22 cellular contexts compared by ENCODE assay signal in the genomic region with DNA sequence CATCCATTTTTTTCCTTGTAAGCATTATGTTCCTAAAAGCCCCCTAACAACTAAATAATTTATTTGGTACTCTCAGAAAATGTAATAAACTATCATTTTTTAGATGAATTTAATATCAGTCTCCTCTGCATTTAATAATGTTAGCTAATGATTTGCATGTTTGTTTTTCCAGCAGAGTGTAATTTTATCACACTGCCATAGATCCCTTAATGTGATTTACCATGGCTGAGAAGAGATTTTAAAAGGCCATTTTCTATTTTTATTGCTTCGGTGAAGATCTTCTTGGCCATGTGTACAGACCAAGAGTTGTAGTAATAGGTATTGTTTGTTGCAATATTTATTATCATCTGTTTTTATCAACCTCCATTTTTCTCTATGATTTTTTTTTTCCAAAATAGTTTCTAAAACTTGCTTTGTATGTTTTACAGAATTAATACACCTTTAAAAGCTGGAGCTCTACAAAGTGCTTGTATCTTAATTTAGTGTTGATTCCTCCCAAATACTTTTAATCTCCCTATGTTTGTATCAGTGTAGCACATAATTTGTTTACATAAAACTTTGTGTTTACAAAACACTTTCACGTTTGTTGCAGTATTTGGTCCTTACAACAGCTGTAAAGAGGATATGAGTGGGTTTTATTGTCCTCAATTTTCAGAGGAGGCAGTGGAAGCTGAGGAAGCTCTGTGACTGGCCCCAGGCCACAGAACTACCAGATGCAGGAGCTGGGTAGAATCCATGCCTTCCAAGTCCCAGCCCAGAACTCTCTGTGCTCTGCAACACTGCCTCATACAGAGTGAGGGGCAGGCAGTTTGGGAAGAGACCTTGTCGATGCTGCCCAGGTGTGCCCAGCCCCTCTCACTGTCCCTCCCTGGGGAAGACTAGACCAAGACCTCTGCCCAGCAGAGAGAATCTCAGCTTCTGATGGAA. TPM values are rescaled to one million over a fixed set of nuclear protein-coding genes. Genes with fewer than 3 reads are reported as not detected.
DNase-seq lines count a peak whose midpoint lies in the region; ATAC-seq and TF ChIP-seq lines count a peak whose summit lies in the region.
"Had no signal": no experiment of that assay in that cellular context is flagged by ENCODE, and none has a peak within 500 bp of the region (broad histone marks: within the 10 kb centered on the region; RNA-seq: fewer than 3 reads in every experiment).

No MANE protein-coding gene starts in this region.

- no peaks in the 10 kb centered on the region for H3K9me3 ChIP-seq in thyroid gland
- H3K9me3 ChIP-seq: psoas muscle, uterus had no signal

- no peaks in the 10 kb centered on the region for H3K27me3 Mint-ChIP-seq in activated CD4-positive, alpha-beta memory T cell treated with anti-CD3 and anti-CD28 coated beads, Interleukin-2, amount 10 ng/mL, durations not matched to agents 7 days and 5 days
- peaks cover 2% of the 10 kb centered on the region for H3K27me3 Mint-ChIP-seq in activated T-helper 2 cell treated with anti-CD3 and anti-CD28 coated beads, Interferon-gamma antibody, Interleukin-2, Interleukin-4, amounts not matched to agents 10 μg/mL and 5 μg/mL and 100 μg/mL, durations not matched to agents 14 hours and 24 hours and 36 hours (ENCODE audit: low read depth)
- H3K27me3 Mint-ChIP-seq: activated T-helper 17 cell treated with anti-CD3 and anti-CD28 coated beads, Interleukin-2, amount 50 U/mL, for 72 hours; naive B cell had no signal

- H3K27me3 ChIP-seq in thyroid gland, result no peaks in the 10 kb centered on the region
- H3K27me3 ChIP-seq: foreskin keratinocyte, uterus had no signal

- H3K27ac Mint-ChIP-seq in activated CD4-positive, alpha-beta memory T cell treated with anti-CD3 and anti-CD28 coated beads, Interleukin-2, amount 10 ng/mL, durations not matched to agents 7 days and 5 days, result no peak overlapping the region
- H3K27ac Mint-ChIP-seq in activated T-helper 2 cell treated with anti-CD3 and anti-CD28 coated beads, Interferon-gamma antibody, Interleukin-2, Interleukin-4, amounts not matched to agents 10 μg/mL and 5 μg/mL and 100 μg/mL, durations not matched to agents 14 hours and 24 hours and 36 hours, result no peak overlapping the region
- H3K27ac Mint-ChIP-seq: activated T-helper 17 cell treated with anti-CD3 and anti-CD28 coated beads, Interleukin-2, amount 50 U/mL, for 72 hours had no signal

- 66 to 79% methylated on average over 3 of the region's 3 CpGs for WGBS in thyroid gland, 2 donors

- CTCF ChIA-PET in HEK293T (lab: Yijun Ruan, JAX), result interaction anchor here (0.7 kb wide), 1 partner anchor 60 kb away, joined by 3 read pairs; no protein-coding TSS in a partner anchor
- CTCF ChIA-PET in activated CD4-positive, alpha-beta memory T cell treated with anti-CD3 and anti-CD28 coated beads, Interleukin-2, amount 10 ng/mL, durations not matched to agents 7 days and 5 days (lab: Charles Lee), result interaction anchor here (0.8 to 0.9 kb wide), 2 partner anchors 10 to 209 kb away, joined by 3 to 4 read pairs; no protein-coding TSS in a partner anchor

- H3K36me3 Mint-ChIP-seq in activated CD4-positive, alpha-beta memory T cell treated with anti-CD3 and anti-CD28 coated beads, Interleukin-2, amount 10 ng/mL, durations not matched to agents 7 days and 5 days (ENCODE audit: low read depth), result no peaks in the 10 kb centered on the region
- H3K36me3 Mint-ChIP-seq in activated T-helper 2 cell treated with anti-CD3 and anti-CD28 coated beads, Interferon-gamma antibody, Interleukin-2, Interleukin-4, amounts not matched to agents 10 μg/mL and 5 μg/mL and 100 μg/mL, durations not matched to agents 14 hours and 24 hours and 36 hours (ENCODE audit: low read depth), result no peaks in the 10 kb centered on the region
- H3K36me3 Mint-ChIP-seq: naive B cell had no signal

- TF ChIP-seq CTCF in thyroid gland (IDR thresholded peaks at IDR 0.05), result no peak

- H3K36me3 ChIP-seq in thyroid gland, result peaks cover 29 to 56% of the 10 kb centered on the region in 2 donors
- H3K36me3 ChIP-seq: uterus had no signal

- POLR2A ChIA-PET in HEK293T (lab: Yijun Ruan, JAX), result no interaction called here
- POLR2A ChIA-PET in activated CD4-positive, alpha-beta memory T cell treated with anti-CD3 and anti-CD28 coated beads, Interleukin-2, amount 10 ng/mL, durations not matched to agents 7 days and 5 days (lab: Charles Lee), result no interaction called here

- intact Hi-C loops in sciatic nerve (cut with DNase I), result no loop called here
- intact Hi-C loops in activated T-helper 2 cell treated with anti-CD3 and anti-CD28 coated beads, Interferon-gamma antibody, Interleukin-2, Interleukin-4, amounts not matched to agents 10 μg/mL and 5 μg/mL and 100 μg/mL, durations not matched to agents 14 hours and 24 hours and 36 hours (cut with micrococcal nuclease), result no loop called here
- intact Hi-C loops in thyroid gland (cut with DNase I), result no loop called here

- H3K9me3 Mint-ChIP-seq in activated CD4-positive, alpha-beta memory T cell treated with anti-CD3 and anti-CD28 coated beads, Interleukin-2, amount 10 ng/mL, durations not matched to agents 7 days and 5 days, result no peaks in the 10 kb centered on the region
- H3K9me3 Mint-ChIP-seq in activated T-helper 2 cell treated with anti-CD3 and anti-CD28 coated beads, Interferon-gamma antibody, Interleukin-2, Interleukin-4, amounts not matched to agents 10 μg/mL and 5 μg/mL and 100 μg/mL, durations not matched to agents 14 hours and 24 hours and 36 hours, result no peaks in the 10 kb centered on the region
- H3K9me3 Mint-ChIP-seq: activated T-helper 17 cell treated with anti-CD3 and anti-CD28 coated beads, Interleukin-2, amount 50 U/mL, for 72 hours; naive B cell had no signal

- no peaks in the 10 kb centered on the region for H3K4me1 Mint-ChIP-seq in activated CD4-positive, alpha-beta memory T cell treated with anti-CD3 and anti-CD28 coated beads, Interleukin-2, amount 10 ng/mL, durations not matched to agents 7 days and 5 days
- H3K4me1 Mint-ChIP-seq in activated T-helper 2 cell treated with anti-CD3 and anti-CD28 coated beads, Interferon-gamma antibody, Interleukin-2, Interleukin-4, amounts not matched to agents 10 μg/mL and 5 μg/mL and 100 μg/mL, durations not matched to agents 14 hours and 24 hours and 36 hours (ENCODE audit: low read depth), result peaks cover 8% of the 10 kb centered on the region

- DNase-seq in HEK293T (ENCODE audit: extremely low spot score) (peak; percentile 9), amygdala (lab: John Stamatoyannopoulos, UW) (peak in 41 of 56 donors; percentile 3 to 72 (median 28)), inferior parietal cortex (ENCODE audit: extremely low spot score) (peak; percentile 57), sciatic nerve (ENCODE audit: low spot score) (no peak), thyroid gland (no peak)
- DNase-seq in NK-92 treated with Interleukin-12 subunit alpha and Interleukin-12 subunit beta, amount 100 ng/mL, for 24 hours (lab: John Stamatoyannopoulos, UW), result no peak
- no peak for DNase-seq in activated CD4-positive, alpha-beta memory T cell treated with anti-CD3 and anti-CD28 coated beads, Interleukin-2, amount 10 ng/mL, durations not matched to agents 7 days and 5 days
- DNase-seq in activated T-helper 2 cell treated with anti-CD3 and anti-CD28 coated beads, Interferon-gamma antibody, Interleukin-2, Interleukin-4, amounts not matched to agents 10 μg/mL and 5 μg/mL and 100 μg/mL, durations not matched to agents 14 hours and 24 hours and 36 hours (ENCODE audit: low spot score), result no peak
- DNase-seq: activated CD4-positive, CD25-positive, alpha-beta regulatory T cell; cerebellar nuclear complex; DND-41; foreskin keratinocyte; naive B cell; NCI-H146; psoas muscle; SHP77 treated with DMSO at 0.1 percent for 48 hours; stimulated activated CD4-positive, alpha-beta T cell treated with anti-CD3 and anti-CD28 coated beads, Interleukin-15, amount 100 ng/mL, for 24 hours; stimulated activated naive CD8-positive, alpha-beta T cell treated with anti-CD3 and anti-CD28 coated beads, Interleukin-15, Interleukin-2, amounts not matched to agents 100 U/mL and 50 U/mL, for 24 hours; T-helper 2 cell; uterus had no signal

- peak; percentile 44 for ATAC-seq in sciatic nerve
- ATAC-seq: activated T-helper 17 cell treated with anti-CD3 and anti-CD28 coated beads, Interleukin-2, amount 50 U/mL, for 72 hours; foreskin keratinocyte; HCT116; psoas muscle; stimulated activated naive CD8-positive, alpha-beta T cell treated with anti-CD3 and anti-CD28 coated beads, Interleukin-15, Interleukin-2, amounts not matched to agents 100 U/mL and 50 U/mL, for 24 hours had no signal

- no peak overlapping the region for H3K4me3 ChIP-seq in thyroid gland (replicated peaks in 1 of 3)
- H3K4me3 ChIP-seq: psoas muscle, uterus had no signal

- no peak overlapping the region for H3K4me3 Mint-ChIP-seq in activated CD4-positive, alpha-beta memory T cell treated with anti-CD3 and anti-CD28 coated beads, Interleukin-2, amount 10 ng/mL, durations not matched to agents 7 days and 5 days
- H3K4me3 Mint-ChIP-seq in activated T-helper 2 cell treated with anti-CD3 and anti-CD28 coated beads, Interferon-gamma antibody, Interleukin-2, Interleukin-4, amounts not matched to agents 10 μg/mL and 5 μg/mL and 100 μg/mL, durations not matched to agents 14 hours and 24 hours and 36 hours (ENCODE audit: low read depth), result no peak overlapping the region
- H3K4me3 Mint-ChIP-seq: activated T-helper 17 cell treated with anti-CD3 and anti-CD28 coated beads, Interleukin-2, amount 50 U/mL, for 72 hours; naive B cell had no signal

- TF ChIP-seq POLR2A in thyroid gland (IDR thresholded peaks at IDR 0.05), result no peak

- H3K27ac ChIP-seq in thyroid gland, result no peak overlapping the region
- H3K27ac ChIP-seq: foreskin keratinocyte, psoas muscle had no signal

- no peaks in the 10 kb centered on the region for H3K4me1 ChIP-seq in thyroid gland
- H3K4me1 ChIP-seq: foreskin keratinocyte, psoas muscle, uterus had no signal

TF ChIP-seq in HEK293T, 16 proteins besides CTCF, POLR2A, EP300 and RAD21 (continues in another document):
- TF ChIP-seq ELF4 (IDR thresholded peaks at IDR 0.05) (no peak), BHLHE40 (IDR thresholded peaks at IDR 0.05; ENCODE audit: borderline replicate concordance) (no peak), NFRKB (IDR thresholded peaks at IDR 0.05) (no peak), FOXA1 (IDR thresholded peaks at IDR 0.05) (no peak), FOXM1 (IDR thresholded peaks at IDR 0.05; ENCODE audit: borderline replicate concordance) (no peak), ZNF384 (IDR thresholded peaks at IDR 0.05) (no peak), SP1 (IDR thresholded peaks at IDR 0.05) (no peak), CTBP1 (IDR thresholded peaks at IDR 0.05; ENCODE audit: borderline replicate concordance) (no peak), TARDBP (IDR thresholded peaks at IDR 0.05) (no peak), SUZ12 (IDR thresholded peaks at IDR 0.05) (no peak), HDGF (IDR thresholded peaks at IDR 0.05; ENCODE audit: borderline replicate concordance) (no peak)

RNA-seq across cellular contexts. Expression of gene FAM114A1, which starts 58.1 kb away (rescaled TPM):
- 92.9 TPM for total RNA-seq in sciatic nerve
- total RNA-seq in activated CD4-positive, alpha-beta memory T cell treated with anti-CD3 and anti-CD28 coated beads, Interleukin-2, amount 10 ng/mL, durations not matched to agents 7 days and 5 days, result under 1 TPM; 0.18 to 0.33 TPM
- total RNA-seq in activated T-helper 2 cell treated with anti-CD3 and anti-CD28 coated beads, Interferon-gamma antibody, Interleukin-2, Interleukin-4, amounts not matched to agents 10 μg/mL and 5 μg/mL and 100 μg/mL, durations not matched to agents 14 hours and 24 hours and 36 hours, result 0.14 and 0.67 TPM in 2 replicates
- total RNA-seq in thyroid gland, result 100 to 1,000 TPM in 3 of 4 donors, 10 to 100 TPM in 1; 80.1 to 144 (median 110) TPM

Comparison
In these comparisons a context has a peak if more than half of its experiments do, and no peak if none do; other contexts are left out.
1. DNase-seq: peak in HEK293T (single experiment), amygdala (41 of 56) and inferior parietal cortex (single experiment); none in sciatic nerve (single experiment), NK-92 treated with Interleukin-12 subunit alpha and Interleukin-12 subunit beta, amount 100 ng/mL, for 24 hours (single experiment), activated CD4-positive, alpha-beta memory T cell treated with anti-CD3 and anti-CD28 coated beads, Interleukin-2, amount 10 ng/mL, durations not matched to agents 7 days and 5 days (single experiment), activated T-helper 2 cell treated with anti-CD3 and anti-CD28 coated beads, Interferon-gamma antibody, Interleukin-2, Interleukin-4, amounts not matched to agents 10 μg/mL and 5 μg/mL and 100 μg/mL, durations not matched to agents 14 hours and 24 hours and 36 hours (single experiment) and thyroid gland (0 of 2).
2. RNA of gene FAM114A1, which starts 58.1 kb away (total RNA-seq): 80.1 to 144 TPM in thyroid gland and 92.9 TPM in sciatic nerve (single experiment); 0.18 to 0.33 TPM in activated CD4-positive, alpha-beta memory T cell treated with anti-CD3 and anti-CD28 coated beads, Interleukin-2, amount 10 ng/mL, durations not matched to agents 7 days and 5 days and 0.14 to 0.67 TPM in activated T-helper 2 cell treated with anti-CD3 and anti-CD28 coated beads, Interferon-gamma antibody, Interleukin-2, Interleukin-4, amounts not matched to agents 10 μg/mL and 5 μg/mL and 100 μg/mL, durations not matched to agents 14 hours and 24 hours and 36 hours; every median in the first group is over 10 times any median in the second.